In the genomic region with DNA sequence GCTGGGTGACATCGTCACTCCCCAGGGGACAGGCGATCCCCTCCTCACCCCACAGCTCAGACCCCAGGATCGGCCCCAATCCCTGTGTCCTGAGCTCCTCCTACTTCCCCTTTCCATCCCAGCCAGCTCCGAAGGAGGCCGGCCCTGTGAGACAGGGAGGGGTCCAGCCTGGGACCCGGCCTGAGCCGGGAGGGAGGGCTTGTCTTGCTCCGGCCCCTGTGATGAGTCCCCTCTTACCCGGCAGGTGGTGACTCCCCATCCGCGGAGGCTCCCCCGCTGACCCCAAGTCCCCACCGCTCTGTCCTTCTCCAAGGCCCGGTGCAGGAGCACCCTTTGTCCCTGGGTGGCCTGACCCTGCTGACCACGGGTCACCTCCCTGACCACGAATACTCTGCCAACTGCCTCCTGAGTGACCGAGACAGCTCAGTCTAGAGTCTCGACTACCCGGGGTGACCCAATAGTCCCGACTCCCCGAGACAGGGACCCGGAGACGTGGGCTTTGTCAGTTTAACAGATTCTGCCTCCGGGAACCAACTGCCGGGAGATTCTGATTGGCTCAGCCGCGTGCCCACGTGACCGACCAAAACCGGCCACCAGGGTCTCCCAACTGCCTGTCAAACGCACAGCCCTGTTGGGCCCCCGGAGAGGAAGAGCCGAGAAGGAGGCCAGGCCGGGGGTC, we compare ENCODE assay signal across 1 cellular context.
A peak's percentile ranks its signal among the peaks of the same experiment; 100 is the strongest.
TF ChIP-seq lines count a peak whose summit lies in the region.

No MANE protein-coding gene starts in this region.

TF ChIP-seq in K562, 482 proteins besides CTCF, POLR2A, EP300 and RAD21 (continued from another document and continues in another):
- TF ChIP-seq RHOXF2B (CRISPR knock-in tag; conservative IDR thresholded peaks at IDR 0.05) (no peak), NFYB (IDR thresholded peaks at IDR 0.05; ENCODE audit: extremely low read depth, insufficient read length) (peak; percentile 73), ZBTB12 (CRISPR knock-in tag; IDR thresholded peaks at IDR 0.05) (no peak), SNRNP70 (optimal IDR thresholded peaks at IDR 0.05; ENCODE audit: low read depth, low read length) (no peak), RAD51 (IDR thresholded peaks at IDR 0.05; ENCODE audit: borderline replicate concordance, low read depth) (peak; percentile 85), ZNF282 (CRISPR knock-in tag; IDR thresholded peaks at IDR 0.05) (no peak), ZNF253 (CRISPR knock-in tag; conservative IDR thresholded peaks at IDR 0.05) (no peak), MAX (CRISPR knock-in tag; IDR thresholded peaks at IDR 0.05) (0 out of 2 replicates have a peak, but pooled peaks have one; percentile 15), TAF7 (tag; IDR thresholded peaks at IDR 0.05) (no peak), CBX3 (IDR thresholded peaks at IDR 0.05; ENCODE audit: borderline replicate concordance in 1 of 2, low read length in 2 of 2) (no peak), ZNF76 (CRISPR knock-in tag; IDR thresholded peaks at IDR 0.05; ENCODE audit: borderline replicate concordance) (no peak), E2F5 (CRISPR knock-in tag; IDR thresholded peaks at IDR 0.05) (no peak), ZNF785 (CRISPR knock-in tag; IDR thresholded peaks at IDR 0.05) (no peak), MIER1 (IDR thresholded peaks at IDR 0.05; ENCODE audit: low read depth) (no peak), MAZ (CRISPR knock-in tag; conservative IDR thresholded peaks at IDR 0.05 in 1 of 2, IDR thresholded peaks at IDR 0.05 in 1 of 2) (0 out of 4 replicates have a peak, but pooled peaks of 1 of the 2 experiments have one; percentile 41), RBM14 (IDR thresholded peaks at IDR 0.05; ENCODE audit: borderline replicate concordance, insufficient read depth, low read depth, low read length) (no peak), ZNF583 (CRISPR knock-in tag; IDR thresholded peaks at IDR 0.05) (no peak), C11orf30 (IDR thresholded peaks at IDR 0.05; ENCODE audit: low read depth) (no peak), RBFOX2 (IDR thresholded peaks at IDR 0.05; ENCODE audit: low read depth, low read length) (no peak), CAMTA2 (CRISPR knock-in tag; conservative IDR thresholded peaks at IDR 0.05) (no peak), ZNF707 (CRISPR knock-in tag; conservative IDR thresholded peaks at IDR 0.05) (no peak), CHD4 (IDR thresholded peaks at IDR 0.05; ENCODE audit: insufficient read depth, insufficient replicate concordance, low read depth, low read length, poor library complexity, severe bottlenecking) (no peak), L3MBTL2 (IDR thresholded peaks at IDR 0.05) (0 out of 2 replicates have a peak, but pooled peaks have one; percentile 15), ZNF274 (IDR thresholded peaks at IDR 0.05; ENCODE audit: borderline replicate concordance, low read depth, low read length) (no peak), ZNF280A (IDR thresholded peaks at IDR 0.05; ENCODE audit: low read depth, partially characterized antibody) (no peak), ZNF764 (CRISPR knock-in tag; IDR thresholded peaks at IDR 0.05; ENCODE audit: low read depth) (0 out of 2 replicates have a peak, but pooled peaks have one; percentile 21), PTBP1 (IDR thresholded peaks at IDR 0.05; ENCODE audit: low read depth, low read length) (no peak), KAT8 (IDR thresholded peaks at IDR 0.05; ENCODE audit: low read depth) (no peak), HDGF (IDR thresholded peaks at IDR 0.05) (no peak), TOE1 (IDR thresholded peaks at IDR 0.05; ENCODE audit: borderline replicate concordance) (peak; percentile 60; the same call in 1 of the 2 replicates), TOE1 (CRISPR knock-in tag; IDR thresholded peaks at IDR 0.05; ENCODE audit: borderline replicate concordance, low read depth) (no peak), ZNF324 (CRISPR knock-in tag; IDR thresholded peaks at IDR 0.05) (no peak), E2F4 (CRISPR knock-in tag; IDR thresholded peaks at IDR 0.05; ENCODE audit: low read depth) (no peak), GABPA (tag; conservative IDR thresholded peaks at IDR 0.05; ENCODE audit: low read depth) (no peak), POLR2AphosphoS5 (IDR thresholded peaks at IDR 0.05; ENCODE audit: control insufficient read depth, insufficient read depth, low read depth, low read length) (no peak), ZNF175 (CRISPR knock-in tag; IDR thresholded peaks at IDR 0.05; ENCODE audit: low read depth) (no peak), AFF4 (CRISPR knock-in tag; IDR thresholded peaks at IDR 0.05) (no peak), TEAD4 (IDR thresholded peaks at IDR 0.05; ENCODE audit: low read length) (no peak), TEAD4 (CRISPR knock-in tag; IDR thresholded peaks at IDR 0.05; ENCODE audit: borderline replicate concordance) (no peak), PHF8 (IDR thresholded peaks at IDR 0.05; ENCODE audit: borderline replicate concordance, low read length) (peak; percentile 35; the same call in 1 of the 2 replicates)
- TF ChIP-seq, protein P1, sequence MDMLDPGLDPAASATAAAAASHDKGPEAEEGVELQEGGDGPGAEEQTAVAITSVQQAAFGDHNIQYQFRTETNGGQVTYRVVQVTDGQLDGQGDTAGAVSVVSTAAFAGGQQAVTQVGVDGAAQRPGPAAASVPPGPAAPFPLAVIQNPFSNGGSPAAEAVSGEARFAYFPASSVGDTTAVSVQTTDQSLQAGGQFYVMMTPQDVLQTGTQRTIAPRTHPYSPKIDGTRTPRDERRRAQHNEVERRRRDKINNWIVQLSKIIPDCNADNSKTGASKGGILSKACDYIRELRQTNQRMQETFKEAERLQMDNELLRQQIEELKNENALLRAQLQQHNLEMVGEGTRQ (CRISPR knock-in tag; IDR thresholded peaks at IDR 0.05): peak; percentile 92
- TF ChIP-seq, protein P2, sequence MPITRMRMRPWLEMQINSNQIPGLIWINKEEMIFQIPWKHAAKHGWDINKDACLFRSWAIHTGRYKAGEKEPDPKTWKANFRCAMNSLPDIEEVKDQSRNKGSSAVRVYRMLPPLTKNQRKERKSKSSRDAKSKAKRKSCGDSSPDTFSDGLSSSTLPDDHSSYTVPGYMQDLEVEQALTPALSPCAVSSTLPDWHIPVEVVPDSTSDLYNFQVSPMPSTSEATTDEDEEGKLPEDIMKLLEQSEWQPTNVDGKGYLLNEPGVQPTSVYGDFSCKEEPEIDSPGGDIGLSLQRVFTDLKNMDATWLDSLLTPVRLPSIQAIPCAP (CRISPR knock-in tag; IDR thresholded peaks at IDR 0.05; ENCODE audit: borderline replicate concordance): no peak
- TF ChIP-seq, protein P3, sequence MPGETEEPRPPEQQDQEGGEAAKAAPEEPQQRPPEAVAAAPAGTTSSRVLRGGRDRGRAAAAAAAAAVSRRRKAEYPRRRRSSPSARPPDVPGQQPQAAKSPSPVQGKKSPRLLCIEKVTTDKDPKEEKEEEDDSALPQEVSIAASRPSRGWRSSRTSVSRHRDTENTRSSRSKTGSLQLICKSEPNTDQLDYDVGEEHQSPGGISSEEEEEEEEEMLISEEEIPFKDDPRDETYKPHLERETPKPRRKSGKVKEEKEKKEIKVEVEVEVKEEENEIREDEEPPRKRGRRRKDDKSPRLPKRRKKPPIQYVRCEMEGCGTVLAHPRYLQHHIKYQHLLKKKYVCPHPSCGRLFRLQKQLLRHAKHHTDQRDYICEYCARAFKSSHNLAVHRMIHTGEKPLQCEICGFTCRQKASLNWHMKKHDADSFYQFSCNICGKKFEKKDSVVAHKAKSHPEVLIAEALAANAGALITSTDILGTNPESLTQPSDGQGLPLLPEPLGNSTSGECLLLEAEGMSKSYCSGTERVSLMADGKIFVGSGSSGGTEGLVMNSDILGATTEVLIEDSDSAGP (CRISPR knock-in tag; IDR thresholded peaks at IDR 0.05): no peak
- TF ChIP-seq, protein P4, sequence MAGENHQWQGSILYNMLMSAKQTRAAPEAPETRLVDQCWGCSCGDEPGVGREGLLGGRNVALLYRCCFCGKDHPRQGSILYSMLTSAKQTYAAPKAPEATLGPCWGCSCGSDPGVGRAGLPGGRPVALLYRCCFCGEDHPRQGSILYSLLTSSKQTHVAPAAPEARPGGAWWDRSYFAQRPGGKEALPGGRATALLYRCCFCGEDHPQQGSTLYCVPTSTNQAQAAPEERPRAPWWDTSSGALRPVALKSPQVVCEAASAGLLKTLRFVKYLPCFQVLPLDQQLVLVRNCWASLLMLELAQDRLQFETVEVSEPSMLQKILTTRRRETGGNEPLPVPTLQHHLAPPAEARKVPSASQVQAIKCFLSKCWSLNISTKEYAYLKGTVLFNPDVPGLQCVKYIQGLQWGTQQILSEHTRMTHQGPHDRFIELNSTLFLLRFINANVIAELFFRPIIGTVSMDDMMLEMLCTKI (IDR thresholded peaks at IDR 0.05; ENCODE audit: partially characterized antibody): no peak
- TF ChIP-seq, protein P5, sequence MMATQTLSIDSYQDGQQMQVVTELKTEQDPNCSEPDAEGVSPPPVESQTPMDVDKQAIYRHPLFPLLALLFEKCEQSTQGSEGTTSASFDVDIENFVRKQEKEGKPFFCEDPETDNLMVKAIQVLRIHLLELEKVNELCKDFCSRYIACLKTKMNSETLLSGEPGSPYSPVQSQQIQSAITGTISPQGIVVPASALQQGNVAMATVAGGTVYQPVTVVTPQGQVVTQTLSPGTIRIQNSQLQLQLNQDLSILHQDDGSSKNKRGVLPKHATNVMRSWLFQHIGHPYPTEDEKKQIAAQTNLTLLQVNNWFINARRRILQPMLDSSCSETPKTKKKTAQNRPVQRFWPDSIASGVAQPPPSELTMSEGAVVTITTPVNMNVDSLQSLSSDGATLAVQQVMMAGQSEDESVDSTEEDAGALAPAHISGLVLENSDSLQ (IDR thresholded peaks at IDR 0.05): peak; percentile 67
